In genomic region chr16:80583466-80583865, GRCh38 we compare ENCODE assay signal across 12 cellular contexts. TPM values are rescaled to one million over a fixed set of nuclear protein-coding genes. Genes with fewer than 3 reads are reported as not detected.
DNase-seq lines count a peak whose midpoint lies in the region; ATAC-seq and TF ChIP-seq lines count a peak whose summit lies in the region.
"Had no signal": no experiment of that assay in that cellular context is flagged by ENCODE, and none has a peak within 500 bp of the region (broad histone marks: within the 10 kb centered on the region; RNA-seq: fewer than 3 reads in every experiment).

No MANE protein-coding gene starts in this region.

- no peaks in the 10 kb centered on the region for H3K9me3 ChIP-seq in upper lobe of right lung

- no peak for TF ChIP-seq CTCF in activated CD8-positive, alpha-beta T cell treated with anti-CD3 and anti-CD28 coated beads for 36 hours (IDR thresholded peaks at IDR 0.05)
- no peak for TF ChIP-seq CTCF in fibroblast of villous mesenchyme (IDR thresholded peaks at IDR 0.05; ENCODE audit: insufficient read depth, low read depth, low read length)
- no peak for TF ChIP-seq CTCF in upper lobe of right lung (IDR thresholded peaks at IDR 0.05)

- POLR2A ChIA-PET in activated CD8-positive, alpha-beta T cell treated with anti-CD3 and anti-CD28 coated beads for 36 hours (lab: Charles Lee): interaction anchor here (0.7 to 1.0 kb wide), 2 partner anchors 14 to 219 kb away, joined by 3 read pairs; no protein-coding TSS in a partner anchor

- peak overlapping the region; percentile 58 for H3K27ac Mint-ChIP-seq in activated CD8-positive, alpha-beta memory T cell treated with anti-CD3 and anti-CD28 coated beads, Interleukin-2, amount 10 ng/mL, durations not matched to agents 7 days and 5 days
- no peak overlapping the region for H3K27ac Mint-ChIP-seq in activated CD8-positive, alpha-beta T cell treated with anti-CD3 and anti-CD28 coated beads for 36 hours
- no peak overlapping the region for H3K27ac Mint-ChIP-seq in immature natural killer cell
- H3K27ac Mint-ChIP-seq: GM23338 had no signal

- no peaks in the 10 kb centered on the region for H3K27me3 Mint-ChIP-seq in activated CD8-positive, alpha-beta memory T cell treated with anti-CD3 and anti-CD28 coated beads, Interleukin-2, amount 10 ng/mL, durations not matched to agents 7 days and 5 days
- H3K27me3 Mint-ChIP-seq in activated CD8-positive, alpha-beta T cell treated with anti-CD3 and anti-CD28 coated beads for 36 hours: peaks cover 2% of the 10 kb centered on the region
- H3K27me3 Mint-ChIP-seq in immature natural killer cell (ENCODE audit: low read depth in 3 of 3): peaks cover 7 to 9% (median 7%) of the 10 kb centered on the region in 3 donors

- H3K36me3 ChIP-seq in upper lobe of right lung: no peaks in the 10 kb centered on the region

- CTCF ChIA-PET in activated CD8-positive, alpha-beta memory T cell treated with anti-CD3 and anti-CD28 coated beads, Interleukin-2, amount 10 ng/mL, durations not matched to agents 7 days and 5 days (lab: Charles Lee): interaction anchor here (0.9 to 5.7 kb wide), 5 partner anchors 8 to 56 kb away, joined by 3 to 35 read pairs (median 4); no protein-coding TSS in a partner anchor
- CTCF ChIA-PET in activated CD8-positive, alpha-beta T cell treated with anti-CD3 and anti-CD28 coated beads for 36 hours (lab: Charles Lee): interaction anchor here (1.6 kb wide), 1 partner anchor 58 kb away, joined by 5 read pairs; no protein-coding TSS in a partner anchor

- no peaks in the 10 kb centered on the region for H3K27me3 ChIP-seq in upper lobe of right lung

- no peak overlapping the region for H3K27ac ChIP-seq in upper lobe of right lung

- intact Hi-C loops in activated CD8-positive, alpha-beta T cell treated with anti-CD3 and anti-CD28 coated beads for 36 hours (cut with micrococcal nuclease): loop anchor here (5.0 to 10.0 kb wide), 3 partner anchors 41 to 171 kb away; partner anchors contain the start of gene DYNLRB2
- intact Hi-C loops in upper lobe of right lung (cut with DNase I): no loop called here

- peaks cover 85% of the 10 kb centered on the region for H3K4me1 Mint-ChIP-seq in activated CD8-positive, alpha-beta memory T cell treated with anti-CD3 and anti-CD28 coated beads, Interleukin-2, amount 10 ng/mL, durations not matched to agents 7 days and 5 days
- H3K4me1 Mint-ChIP-seq in activated CD8-positive, alpha-beta T cell treated with anti-CD3 and anti-CD28 coated beads for 36 hours (ENCODE audit: low read depth): peaks cover 58% of the 10 kb centered on the region
- H3K4me1 Mint-ChIP-seq in immature natural killer cell: peaks cover 0 to 4% of the 10 kb centered on the region in 2 donors
- H3K4me1 Mint-ChIP-seq: GM23338 had no signal

- peak; percentile 18 for ATAC-seq in activated CD8-positive, alpha-beta memory T cell treated with anti-CD3 and anti-CD28 coated beads, Interleukin-2, amount 10 ng/mL, durations not matched to agents 7 days and 5 days
- ATAC-seq in activated CD8-positive, alpha-beta T cell treated with anti-CD3 and anti-CD28 coated beads for 36 hours: peak; percentile 6
- ATAC-seq in GM21515 (IDR thresholded peaks at IDR 0.05; ENCODE audit: unreplicated experiment) (no peak), upper lobe of right lung (no peak)
- ATAC-seq: GM23338 had no signal

- no peak overlapping the region for H3K4me3 Mint-ChIP-seq in activated CD8-positive, alpha-beta memory T cell treated with anti-CD3 and anti-CD28 coated beads, Interleukin-2, amount 10 ng/mL, durations not matched to agents 7 days and 5 days
- H3K4me3 Mint-ChIP-seq in activated CD8-positive, alpha-beta T cell treated with anti-CD3 and anti-CD28 coated beads for 36 hours: no peak overlapping the region
- H3K4me3 Mint-ChIP-seq in immature natural killer cell: no peak overlapping the region
- H3K4me3 Mint-ChIP-seq: GM23338 had no signal

- DNase-seq in activated CD8-positive, alpha-beta memory T cell treated with anti-CD3 and anti-CD28 coated beads, Interleukin-2, amount 10 ng/mL, durations not matched to agents 7 days and 5 days: peak; percentile 79
- DNase-seq in activated CD8-positive, alpha-beta memory T cell treated with anti-CD3 and anti-CD28 coated beads, Interleukin-2, amount 50 U/mL, for 4 hours: no peak
- peak; percentile 70 for DNase-seq in activated CD8-positive, alpha-beta T cell treated with anti-CD3 and anti-CD28 coated beads for 36 hours
- peak; percentile 72 for DNase-seq in fibroblast of villous mesenchyme (ENCODE audit: low read depth)
- DNase-seq in stimulated activated CD8-positive, alpha-beta memory T cell treated with anti-CD3 and anti-CD28 coated beads, Interleukin-12 subunit alpha, Interleukin-12 subunit beta, amount 100 ng/mL, for 24 hours (ENCODE audit: extremely low read depth): peak; percentile 19
- no peak for DNase-seq in immature natural killer cell
- DNase-seq in upper lobe of right lung: no peak
- DNase-seq: activated CD4-positive, CD25-positive, alpha-beta regulatory T cell had no signal

- no peak overlapping the region for H3K4me3 ChIP-seq in fibroblast of villous mesenchyme (ENCODE audit: low read depth, low read length)
- H3K4me3 ChIP-seq in upper lobe of right lung: no peak overlapping the region
- H3K4me3 ChIP-seq: GM23338, lung had no signal

- peaks cover 4% of the 10 kb centered on the region for H3K9me3 Mint-ChIP-seq in activated CD8-positive, alpha-beta memory T cell treated with anti-CD3 and anti-CD28 coated beads, Interleukin-2, amount 10 ng/mL, durations not matched to agents 7 days and 5 days (ENCODE audit: low read depth)
- H3K9me3 Mint-ChIP-seq in activated CD8-positive, alpha-beta T cell treated with anti-CD3 and anti-CD28 coated beads for 36 hours: no peaks in the 10 kb centered on the region
- peaks cover 0 to 6% (median 0%) of the 10 kb centered on the region in 6 donors for H3K9me3 Mint-ChIP-seq in immature natural killer cell

- peaks cover 49% of the 10 kb centered on the region for H3K36me3 Mint-ChIP-seq in activated CD8-positive, alpha-beta memory T cell treated with anti-CD3 and anti-CD28 coated beads, Interleukin-2, amount 10 ng/mL, durations not matched to agents 7 days and 5 days
- no peaks in the 10 kb centered on the region for H3K36me3 Mint-ChIP-seq in activated CD8-positive, alpha-beta T cell treated with anti-CD3 and anti-CD28 coated beads for 36 hours (ENCODE audit: low read depth)
- peaks cover 0 to 3% (median 0%) of the 10 kb centered on the region in 3 donors for H3K36me3 Mint-ChIP-seq in immature natural killer cell

- no peaks in the 10 kb centered on the region for H3K4me1 ChIP-seq in upper lobe of right lung

RNA-seq across cellular contexts. Expression of gene DYNLRB2, which starts 42.7 kb away (rescaled TPM):
- under 1 TPM in 1 of 2 experiments, not detected in 1; 0.76 TPM for total RNA-seq in activated CD8-positive, alpha-beta memory T cell treated with anti-CD3 and anti-CD28 coated beads, Interleukin-2, amount 10 ng/mL, durations not matched to agents 7 days and 5 days
- not detected for total RNA-seq in activated CD8-positive, alpha-beta T cell treated with anti-CD3 and anti-CD28 coated beads for 36 hours
- total RNA-seq in fibroblast of villous mesenchyme (0.86 TPM in 1 of 2 replicates, not detected in the other), upper lobe of right lung (not detected)
- 1 to 10 TPM in 1 of 3 donors, under 1 TPM in 1, not detected in 1; 0.81 to 1.1 TPM for polyA plus RNA-seq in immature natural killer cell
- total RNA-seq: GM23338, NCI-H460 had no signal
- polyA plus RNA-seq: GM23338 had no signal

Comparison
In these comparisons a context has a peak if more than half of its experiments do, and no peak if none do; other contexts are left out.
1. DNase-seq: peak in activated CD8-positive, alpha-beta memory T cell treated with anti-CD3 and anti-CD28 coated beads, Interleukin-2, amount 10 ng/mL, durations not matched to agents 7 days and 5 days (single experiment), activated CD8-positive, alpha-beta T cell treated with anti-CD3 and anti-CD28 coated beads for 36 hours (single experiment), fibroblast of villous mesenchyme (single experiment) and stimulated activated CD8-positive, alpha-beta memory T cell treated with anti-CD3 and anti-CD28 coated beads, Interleukin-12 subunit alpha, Interleukin-12 subunit beta, amount 100 ng/mL, for 24 hours (single experiment); none in activated CD8-positive, alpha-beta memory T cell treated with anti-CD3 and anti-CD28 coated beads, Interleukin-2, amount 50 U/mL, for 4 hours (single experiment), immature natural killer cell (0 of 3) and upper lobe of right lung (single experiment).
2. ATAC-seq: peak in activated CD8-positive, alpha-beta memory T cell treated with anti-CD3 and anti-CD28 coated beads, Interleukin-2, amount 10 ng/mL, durations not matched to agents 7 days and 5 days (single experiment) and activated CD8-positive, alpha-beta T cell treated with anti-CD3 and anti-CD28 coated beads for 36 hours (single experiment); none in GM21515 (single experiment) and upper lobe of right lung (single experiment).